27 cellular contexts compared by ENCODE assay signal in genomic region chr11:86775342-86775741, GRCh38.
"Had no signal": no experiment of that assay in that cellular context is flagged by ENCODE, and none has a peak within 500 bp of the region (broad histone marks: within the 10 kb centered on the region; RNA-seq: fewer than 3 reads in every experiment).

No MANE protein-coding gene starts in this region.

- H3K36me3 Mint-ChIP-seq: activated CD8-positive, alpha-beta memory T cell treated with anti-CD3 and anti-CD28 coated beads, Interleukin-2, amount 10 ng/mL, durations not matched to agents 7 days and 5 days had no signal

- DNase-seq: activated CD4-positive, alpha-beta T cell treated with anti-CD3 and anti-CD28 coated beads for 4 hours; activated CD4-positive, alpha-beta T cell treated with anti-CD3 and anti-CD28 coated beads, Interleukin-2, amount 50 U/mL, for 48 hours; activated CD8-positive, alpha-beta memory T cell treated with anti-CD3 and anti-CD28 coated beads, Interleukin-2, amount 10 ng/mL, durations not matched to agents 7 days and 5 days; activated effector memory CD4-positive, alpha-beta T cell treated with Interleukin-2 at 50 U/mL for 16 hours; activated naive CD4-positive, alpha-beta T cell; activated naive CD8-positive, alpha-beta T cell treated with anti-CD3 and anti-CD28 coated beads, Interleukin-2, amount 50 U/mL, for 24 hours; activated T-cell treated with anti-CD3 and anti-CD28 coated beads, Interleukin-2, amount 50 U/mL, for 24 hours; amniotic stem cell; body of pancreas; MM.1S; NCI-H1105 treated with DMSO at 0.1 percent for 48 hours; NCI-H146; NCI-H187 treated with DMSO at 0.1 percent for 48 hours; NCI-H2171; NCI-H345; NCI-H510A; NCI-H526 treated with DMSO at 0.1 percent for 48 hours; NK-92 treated with Interleukin-12 subunit alpha and Interleukin-12 subunit beta, amount 100 ng/mL, for 24 hours; OCI-M1; SHP77; SW 1271 had no signal

- H3K27ac Mint-ChIP-seq: activated CD8-positive, alpha-beta memory T cell treated with anti-CD3 and anti-CD28 coated beads, Interleukin-2, amount 10 ng/mL, durations not matched to agents 7 days and 5 days; activated naive CD4-positive, alpha-beta T cell treated with anti-CD3 and anti-CD28 coated beads, Interleukin-2, amount 50 U/mL, for 72 hours; activated naive CD8-positive, alpha-beta T cell treated with anti-CD3 and anti-CD28 coated beads, Interleukin-2, amount 50 U/mL, for 24 hours; activated T-cell treated with anti-CD3 and anti-CD28 coated beads, Interleukin-2, amount 50 U/mL, for 24 hours; activated T-helper 1 cell treated with anti-CD3 and anti-CD28 coated beads, Interleukin-12 subunit alpha, Interleukin-12 subunit beta, Interleukin-2, Interleukin-4 antibody, amounts not matched to agents 30 ng/mL and 10 ng/mL and 1 ng/mL, durations not matched to agents 14 hours and 24 hours and 36 hours; T-helper 1 cell treated with Interleukin-12 subunit alpha and Interleukin-12 subunit beta and Interleukin-4 antibody, amounts not matched to agents 30 μg/mL and 1 μg/mL, for 36 hours had no signal

- H3K4me1 ChIP-seq: ascending aorta, SJSA1 had no signal

- H3K4me3 ChIP-seq: ascending aorta, body of pancreas, SJSA1 had no signal

- H3K27ac ChIP-seq: ascending aorta, body of pancreas, SJSA1 had no signal

- H3K27me3 ChIP-seq: ascending aorta, body of pancreas, SJSA1 had no signal

- H3K4me3 Mint-ChIP-seq: activated CD8-positive, alpha-beta memory T cell treated with anti-CD3 and anti-CD28 coated beads, Interleukin-2, amount 10 ng/mL, durations not matched to agents 7 days and 5 days; activated naive CD8-positive, alpha-beta T cell treated with anti-CD3 and anti-CD28 coated beads, Interleukin-2, amount 50 U/mL, for 24 hours; activated T-cell treated with anti-CD3 and anti-CD28 coated beads, Interleukin-2, amount 50 U/mL, for 24 hours; activated T-helper 1 cell treated with anti-CD3 and anti-CD28 coated beads, Interleukin-12 subunit alpha, Interleukin-12 subunit beta, Interleukin-2, Interleukin-4 antibody, amounts not matched to agents 30 ng/mL and 10 ng/mL and 1 ng/mL, durations not matched to agents 14 hours and 24 hours and 36 hours; central memory CD8-positive, alpha-beta T cell; T-helper 1 cell treated with Interleukin-12 subunit alpha and Interleukin-12 subunit beta and Interleukin-4 antibody, amounts not matched to agents 30 μg/mL and 1 μg/mL, for 36 hours had no signal

- H3K4me1 Mint-ChIP-seq: activated CD8-positive, alpha-beta memory T cell treated with anti-CD3 and anti-CD28 coated beads, Interleukin-2, amount 10 ng/mL, durations not matched to agents 7 days and 5 days; activated naive CD8-positive, alpha-beta T cell treated with anti-CD3 and anti-CD28 coated beads, Interleukin-2, amount 50 U/mL, for 24 hours; central memory CD8-positive, alpha-beta T cell had no signal

- H3K36me3 ChIP-seq: ascending aorta, SJSA1 had no signal

- H3K9me3 Mint-ChIP-seq: activated naive CD8-positive, alpha-beta T cell treated with anti-CD3 and anti-CD28 coated beads, Interleukin-2, amount 50 U/mL, for 24 hours; activated T-cell treated with anti-CD3 and anti-CD28 coated beads, Interleukin-2, amount 50 U/mL, for 24 hours; activated T-helper 1 cell treated with anti-CD3 and anti-CD28 coated beads, Interleukin-12 subunit alpha, Interleukin-12 subunit beta, Interleukin-2, Interleukin-4 antibody, amounts not matched to agents 30 ng/mL and 10 ng/mL and 1 ng/mL, durations not matched to agents 14 hours and 24 hours and 36 hours; central memory CD8-positive, alpha-beta T cell; T-helper 1 cell treated with Interleukin-12 subunit alpha and Interleukin-12 subunit beta and Interleukin-4 antibody, amounts not matched to agents 30 μg/mL and 1 μg/mL, for 36 hours had no signal

- H3K9me3 ChIP-seq: ascending aorta, body of pancreas, SJSA1 had no signal
